ENCODE assay signal across 30 cellular contexts in the genomic region with DNA sequence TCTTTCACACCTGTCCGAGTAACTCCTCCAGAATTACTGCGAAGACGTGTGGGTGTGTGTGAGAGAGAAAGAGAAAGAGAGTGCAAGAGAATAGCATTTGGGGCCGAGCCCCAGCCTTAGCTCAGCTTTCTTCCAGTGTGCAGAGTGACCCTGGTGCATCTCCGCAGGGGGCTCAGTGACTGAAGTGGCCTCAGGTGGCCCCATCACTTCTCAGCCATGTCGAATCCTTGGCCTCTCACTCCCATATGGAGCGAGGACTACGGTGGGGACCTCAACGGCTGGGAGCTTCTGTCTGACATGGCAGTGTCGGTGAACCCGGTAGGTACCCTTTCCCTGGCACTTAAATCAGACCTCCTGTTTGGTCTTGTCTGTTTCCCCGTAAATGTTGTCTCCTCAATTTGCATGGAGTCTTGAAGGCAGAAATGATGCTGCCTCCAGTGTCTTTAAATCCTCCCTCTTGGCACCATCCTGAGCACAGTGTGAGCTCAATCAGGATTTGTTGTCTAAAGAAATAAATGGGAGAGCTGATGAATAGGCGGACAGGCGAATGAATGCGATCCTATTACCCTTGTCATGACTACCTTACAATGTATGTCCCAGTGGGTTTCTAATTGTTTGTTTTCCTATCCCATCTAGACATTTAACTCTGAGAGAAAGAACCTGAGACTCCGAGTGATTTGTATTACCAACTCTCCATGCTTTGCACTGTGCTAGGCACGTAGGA.
"Had no signal": no experiment of that assay in that cellular context is flagged by ENCODE, and none has a peak within 500 bp of the region (broad histone marks: within the 10 kb centered on the region; RNA-seq: fewer than 3 reads in every experiment).

No MANE protein-coding gene starts in this region.

- H3K27me3 Mint-ChIP-seq: activated CD4-positive, alpha-beta memory T cell treated with anti-CD3 and anti-CD28 coated beads for 36 hours; activated CD4-positive, alpha-beta T cell treated with anti-CD3 and anti-CD28 coated beads, Interleukin-2, amount 10 ng/mL, durations not matched to agents 24 days and 14 days; activated naive CD8-positive, alpha-beta T cell treated with anti-CD3 and anti-CD28 coated beads, Interleukin-2, amount 10 ng/mL, durations not matched to agents 7 days and 5 days; stimulated activated memory B cell treated with anti-CD40 and anti-IgM and Interleukin-4, amounts not matched to agents 10 μg/mL and 1 μg/mL and 100 μg/mL, for 72 hours; stimulated activated naive CD8-positive, alpha-beta T cell treated with anti-CD3 and anti-CD28 coated beads, Interleukin-15, amount 100 ng/mL, for 72 hours had no signal

- H3K9me3 ChIP-seq: esophagus muscularis mucosa, mucosa of descending colon, psoas muscle, sigmoid colon, upper lobe of left lung, vagina had no signal

- H3K9ac ChIP-seq: parathyroid adenoma had no signal

- H3K4me1 Mint-ChIP-seq: activated CD4-positive, alpha-beta T cell treated with anti-CD3 and anti-CD28 coated beads, Interleukin-2, amount 10 ng/mL, durations not matched to agents 24 days and 14 days; activated naive CD8-positive, alpha-beta T cell treated with anti-CD3 and anti-CD28 coated beads, Interleukin-2, amount 10 ng/mL, durations not matched to agents 7 days and 5 days; nephron; stimulated activated memory B cell treated with anti-CD40 and anti-IgM and Interleukin-4, amounts not matched to agents 10 μg/mL and 1 μg/mL and 100 μg/mL, for 72 hours; stimulated activated naive CD8-positive, alpha-beta T cell treated with anti-CD3 and anti-CD28 coated beads, Interleukin-15, amount 100 ng/mL, for 72 hours had no signal

- DNase-seq: activated CD4-positive, alpha-beta memory T cell treated with anti-CD3 and anti-CD28 coated beads for 36 hours; activated CD4-positive, alpha-beta T cell treated with anti-CD3 and anti-CD28 coated beads, Interleukin-2, amount 10 ng/mL, durations not matched to agents 24 days and 14 days; activated CD4-positive, CD25-positive, alpha-beta regulatory T cell treated with anti-CD3 and anti-CD28 coated beads, Interleukin-2, amount 50 U/mL, for 72 hours; activated CD8-positive, alpha-beta memory T cell treated with anti-CD3 and anti-CD28 coated beads, Interleukin-2, amount 50 U/mL, for 4 hours; activated effector memory CD4-positive, alpha-beta T cell treated with anti-CD3 and anti-CD28 coated beads, Interleukin-2, amount 50 U/mL, for 16 hours; activated naive CD4-positive, alpha-beta T cell treated with anti-CD3 and anti-CD28 coated beads for 36 hours; activated naive CD8-positive, alpha-beta T cell treated with anti-CD3 and anti-CD28 coated beads, Interleukin-2, amount 10 ng/mL, durations not matched to agents 7 days and 5 days; activated T-cell treated with anti-CD3 and anti-CD28 coated beads, Interleukin-2, amount 50 U/mL, for 1 hour; caudate nucleus; glutamatergic neuron; left cardiac atrium; left ventricle myocardium superior; mucosa of descending colon; nucleus accumbens; psoas muscle; sigmoid colon; small intestine; stimulated activated CD4-positive, alpha-beta T cell treated with anti-CD3 and anti-CD28 coated beads, Interleukin-4, amount 100 ng/mL, for 4 hours; stimulated activated CD8-positive, alpha-beta memory T cell treated with anti-CD3 and anti-CD28 coated beads, Interleukin-4, amount 100 ng/mL, for 48 hours; stimulated activated naive CD8-positive, alpha-beta T cell treated with anti-CD3 and anti-CD28 coated beads, Interleukin-15, amount 100 ng/mL, for 72 hours; substantia nigra; T1000; upper lobe of left lung; WERI-Rb-1 had no signal

- H3K4me3 ChIP-seq: esophagus muscularis mucosa, mucosa of descending colon, psoas muscle, sigmoid colon, upper lobe of left lung, vagina had no signal

- H3K36me3 ChIP-seq: esophagus muscularis mucosa, sigmoid colon, upper lobe of left lung, vagina, WERI-Rb-1 had no signal

- H3K27ac ChIP-seq: esophagus muscularis mucosa, parathyroid adenoma, psoas muscle, sigmoid colon, upper lobe of left lung, vagina, WERI-Rb-1 had no signal

- H3K9me3 Mint-ChIP-seq: activated CD4-positive, alpha-beta memory T cell treated with anti-CD3 and anti-CD28 coated beads for 36 hours; activated CD4-positive, alpha-beta T cell treated with anti-CD3 and anti-CD28 coated beads, Interleukin-2, amount 10 ng/mL, durations not matched to agents 24 days and 14 days; activated naive CD4-positive, alpha-beta T cell treated with anti-CD3 and anti-CD28 coated beads for 36 hours; activated naive CD8-positive, alpha-beta T cell treated with anti-CD3 and anti-CD28 coated beads, Interleukin-2, amount 10 ng/mL, durations not matched to agents 7 days and 5 days; activated T-helper 1 cell treated with anti-CD3 and anti-CD28 coated beads, Interleukin-12 subunit alpha, Interleukin-12 subunit beta, Interleukin-2, Interleukin-4 antibody, amounts not matched to agents 30 ng/mL and 10 ng/mL and 1 ng/mL, durations not matched to agents 14 hours and 24 hours and 36 hours; stimulated activated memory B cell treated with anti-CD40 and anti-IgM and Interleukin-4, amounts not matched to agents 10 μg/mL and 1 μg/mL and 100 μg/mL, for 72 hours; stimulated activated naive CD8-positive, alpha-beta T cell treated with anti-CD3 and anti-CD28 coated beads, Interleukin-15, amount 100 ng/mL, for 72 hours had no signal

- ATAC-seq: left cardiac atrium; left ventricle myocardium superior; mucosa of descending colon; psoas muscle; stimulated activated memory B cell treated with anti-CD40 and anti-IgM and Interleukin-4, amounts not matched to agents 10 μg/mL and 1 μg/mL and 100 μg/mL, for 72 hours; stimulated activated naive CD8-positive, alpha-beta T cell treated with anti-CD3 and anti-CD28 coated beads, Interleukin-15, amount 100 ng/mL, for 72 hours had no signal

- H3K36me3 Mint-ChIP-seq: activated CD4-positive, alpha-beta memory T cell treated with anti-CD3 and anti-CD28 coated beads for 36 hours; activated naive CD8-positive, alpha-beta T cell treated with anti-CD3 and anti-CD28 coated beads, Interleukin-2, amount 10 ng/mL, durations not matched to agents 7 days and 5 days; stimulated activated memory B cell treated with anti-CD40 and anti-IgM and Interleukin-4, amounts not matched to agents 10 μg/mL and 1 μg/mL and 100 μg/mL, for 72 hours had no signal

- H3K79me2 ChIP-seq: parathyroid adenoma had no signal

- H3K27ac Mint-ChIP-seq: activated CD4-positive, alpha-beta memory T cell treated with anti-CD3 and anti-CD28 coated beads for 36 hours; activated CD4-positive, alpha-beta T cell treated with anti-CD3 and anti-CD28 coated beads, Interleukin-2, amount 10 ng/mL, durations not matched to agents 24 days and 14 days; activated naive CD4-positive, alpha-beta T cell treated with anti-CD3 and anti-CD28 coated beads for 36 hours; activated naive CD8-positive, alpha-beta T cell treated with anti-CD3 and anti-CD28 coated beads, Interleukin-2, amount 10 ng/mL, durations not matched to agents 7 days and 5 days; activated T-helper 1 cell treated with anti-CD3 and anti-CD28 coated beads, Interleukin-12 subunit alpha, Interleukin-12 subunit beta, Interleukin-2, Interleukin-4 antibody, amounts not matched to agents 30 ng/mL and 10 ng/mL and 1 ng/mL, durations not matched to agents 14 hours and 24 hours and 36 hours; nephron; stimulated activated memory B cell treated with anti-CD40 and anti-IgM and Interleukin-4, amounts not matched to agents 10 μg/mL and 1 μg/mL and 100 μg/mL, for 72 hours; stimulated activated naive CD8-positive, alpha-beta T cell treated with anti-CD3 and anti-CD28 coated beads, Interleukin-15, amount 100 ng/mL, for 72 hours had no signal

- H3K27me3 ChIP-seq: esophagus muscularis mucosa, sigmoid colon, upper lobe of left lung, vagina had no signal

- H3K4me1 ChIP-seq: esophagus muscularis mucosa, parathyroid adenoma, psoas muscle, sigmoid colon, upper lobe of left lung, vagina had no signal

- H3K4me3 Mint-ChIP-seq: activated CD4-positive, alpha-beta memory T cell treated with anti-CD3 and anti-CD28 coated beads for 36 hours; activated CD4-positive, alpha-beta T cell treated with anti-CD3 and anti-CD28 coated beads, Interleukin-2, amount 10 ng/mL, durations not matched to agents 24 days and 14 days; activated naive CD4-positive, alpha-beta T cell treated with anti-CD3 and anti-CD28 coated beads for 36 hours; activated naive CD8-positive, alpha-beta T cell treated with anti-CD3 and anti-CD28 coated beads, Interleukin-2, amount 10 ng/mL, durations not matched to agents 7 days and 5 days; activated T-helper 1 cell treated with anti-CD3 and anti-CD28 coated beads, Interleukin-12 subunit alpha, Interleukin-12 subunit beta, Interleukin-2, Interleukin-4 antibody, amounts not matched to agents 30 ng/mL and 10 ng/mL and 1 ng/mL, durations not matched to agents 14 hours and 24 hours and 36 hours; nephron; stimulated activated memory B cell treated with anti-CD40 and anti-IgM and Interleukin-4, amounts not matched to agents 10 μg/mL and 1 μg/mL and 100 μg/mL, for 72 hours; stimulated activated naive CD8-positive, alpha-beta T cell treated with anti-CD3 and anti-CD28 coated beads, Interleukin-15, amount 100 ng/mL, for 72 hours had no signal

- H2AFZ ChIP-seq: parathyroid adenoma had no signal
